Comparison of ENCODE assay signal across 3 cellular contexts in genomic region chr15:86138798-86139197, GRCh38.
TF ChIP-seq lines count a peak whose summit lies in the region.

No MANE protein-coding gene starts in this region.

TF ChIP-seq in SK-N-SH, 30 proteins besides CTCF, POLR2A, EP300 and RAD21 (continued from another document):
- peak; percentile 88 for TF ChIP-seq REST (IDR thresholded peaks at IDR 0.05; ENCODE audit: low read depth, low read length)

TF ChIP-seq in SK-N-SH treated with all-trans-retinoic acid at 6 μM for 48 hours, 23 proteins besides CTCF, POLR2A, EP300 and RAD21 (continued from another document):
- no peak for TF ChIP-seq ISL1 (CRISPR knock-in tag; IDR thresholded peaks at IDR 0.05)
- no peak for TF ChIP-seq ZC3H10 (CRISPR knock-in tag; IDR thresholded peaks at IDR 0.05)
- no peak for TF ChIP-seq BACH2 (CRISPR knock-in tag; IDR thresholded peaks at IDR 0.05; ENCODE audit: borderline replicate concordance)
- no peak for TF ChIP-seq SNAI2 (CRISPR knock-in tag; IDR thresholded peaks at IDR 0.05)
- no peak for TF ChIP-seq PATZ1 (CRISPR knock-in tag; IDR thresholded peaks at IDR 0.05; ENCODE audit: borderline replicate concordance)
- TF ChIP-seq ARNTL (CRISPR knock-in tag; IDR thresholded peaks at IDR 0.05; ENCODE audit: borderline replicate concordance, low read depth): no peak
- no peak for TF ChIP-seq ZNF8 (CRISPR knock-in tag; IDR thresholded peaks at IDR 0.05)
- TF ChIP-seq ESRRG (CRISPR knock-in tag; IDR thresholded peaks at IDR 0.05): no peak
- no peak for TF ChIP-seq PPARA (CRISPR knock-in tag; IDR thresholded peaks at IDR 0.05; ENCODE audit: borderline replicate concordance)
- TF ChIP-seq OSR1 (CRISPR knock-in tag; IDR thresholded peaks at IDR 0.05): no peak
- TF ChIP-seq CSDC2 (CRISPR knock-in tag; IDR thresholded peaks at IDR 0.05): no peak
TF ChIP-seq in SK-N-SH treated with all-trans-retinoic acid at 6 μM for 48 hours: peak in this region for 0.

TF ChIP-seq in HEK293, 187 proteins besides CTCF, POLR2A, EP300 and RAD21 (continued from another document):
- TF ChIP-seq REST (tag by site-specific recombination; IDR thresholded peaks at IDR 0.05): peak; percentile 53; the same call in 1 of the 2 replicates
